In genomic region chr4:6109842-6110560, GRCh38 we compare ENCODE assay signal across 9 cellular contexts.
A peak's percentile ranks its signal among the peaks of the same experiment; 100 is the strongest.
DNase-seq lines count a peak whose midpoint lies in the region; ATAC-seq and TF ChIP-seq lines count a peak whose summit lies in the region.
"Had no signal": no experiment of that assay in that cellular context is flagged by ENCODE, and none has a peak within 500 bp of the region (broad histone marks: within the 10 kb centered on the region; RNA-seq: fewer than 3 reads in every experiment).

No MANE protein-coding gene starts in this region.

- TF ChIP-seq CTCF in HCT116 (IDR thresholded peaks at IDR 0.05 in 2 of 3, conservative IDR thresholded peaks at IDR 0.05 in 1 of 3; ENCODE audit: borderline replicate concordance in 1 of 3, insufficient read depth in 1 of 3, low read depth in 2 of 3, low read length in 2 of 3) (peak in 2 of 3 experiments; percentile 68 to 76; a peak in 4 of 6 replicates), upper lobe of left lung (IDR thresholded peaks at IDR 0.05) (peak in 3 of 6 experiments; percentile 18 to 43 (median 40))

- TF ChIP-seq EP300 in upper lobe of left lung (IDR thresholded peaks at IDR 0.05) = no peak

- H3K79me2 ChIP-seq in HCT116 (ENCODE audit: insufficient read depth, low read length) = no peaks in the 10 kb centered on the region

- POLR2A ChIA-PET in HCT116 (lab: Charles Lee) = no interaction called here

- DNase-seq in COR-L47 (lab: John Stamatoyannopoulos, UW) (peak; percentile 57), HCT116 (ENCODE audit: low read depth, low spot score) (peak; percentile 65), SW480 (ENCODE audit: low spot score) (peak; percentile 43), left kidney (ENCODE audit: low read depth, low spot score) (peak; percentile 49), upper lobe of left lung (no peak), SHP77 (lab: John Stamatoyannopoulos, UW) (no peak)
- no peak for DNase-seq in activated T-cell treated with anti-CD3 and anti-CD28 coated beads, Interleukin-2, amount 50 U/mL, for 48 hours
- DNase-seq: activated CD4-positive, alpha-beta memory T cell treated with anti-CD3 and anti-CD28 coated beads for 36 hours had no signal

- H3K27me3 ChIP-seq in HCT116 (ENCODE audit: insufficient read depth, low read length) = no peaks in the 10 kb centered on the region
- no peaks in the 10 kb centered on the region for H3K27me3 ChIP-seq in upper lobe of left lung

- CTCF ChIA-PET in HCT116 (lab: Charles Lee) = interaction anchor here (0.7 to 1.8 kb wide), 3 partner anchors 25 to 140 kb away, joined by 4 to 6 read pairs (median 4); no protein-coding TSS in a partner anchor

- H3K4me2 ChIP-seq in HCT116 (ENCODE audit: low read length) = no peak overlapping the region

- WGBS in upper lobe of left lung, 2 donors = 62 to 73% methylated on average over 11 to 13 of the region's 13 CpGs

- ATAC-seq in HCT116 (peak; percentile 99), HG03565 (IDR thresholded peaks at IDR 0.05; ENCODE audit: unreplicated experiment) (no peak), upper lobe of left lung (ENCODE audit: low FRiP score in 2 of 2) (no peak)

- H3K9me2 ChIP-seq in HCT116 (ENCODE audit: insufficient read depth) = no peaks in the 10 kb centered on the region

- H3K9me3 ChIP-seq in HCT116 (ENCODE audit: control insufficient read depth in 1 of 2, insufficient read depth in 1 of 2, low read depth in 1 of 2, low read length in 2 of 2) = no peaks in the 10 kb centered on the region
- no peaks in the 10 kb centered on the region for H3K9me3 ChIP-seq in upper lobe of left lung

- H3K4me3 ChIP-seq in HCT116 (replicated peaks in 1 of 2; ENCODE audit: low read depth in 1 of 2, low read length in 2 of 2) (no peak overlapping the region), upper lobe of left lung (no peak overlapping the region)

- H2AFZ ChIP-seq in HCT116 (ENCODE audit: low read depth, low read length, poor library complexity, severe bottlenecking) = peak overlapping the region; percentile 12

- RAD21 ChIA-PET in HCT116 (lab: Charles Lee; ENCODE audit: low non-redundant PET in 1 of 2, low total read pairs in 2 of 2, uncharacterized antibody in 2 of 2, unreplicated experiment in 2 of 2) = no interaction called here

- no TSS peak for BruUV-seq in HCT116 (replicated peaks; lab: Mats Ljungman, UMichigan)

- intact Hi-C loops in HCT116 (cut with micrococcal nuclease) = no loop called here

- H3K36me3 ChIP-seq in HCT116 (ENCODE audit: control insufficient read depth in 1 of 2, insufficient read depth in 2 of 2, low read length in 2 of 2) = no peaks in the 10 kb centered on the region
- H3K36me3 ChIP-seq in upper lobe of left lung = no peaks in the 10 kb centered on the region

- no peak overlapping the region for H3K9ac ChIP-seq in HCT116 (ENCODE audit: low read length)

- TF ChIP-seq RAD21 in HCT116 (IDR thresholded peaks at IDR 0.05; ENCODE audit: low read depth) = peak; percentile 10; the same call in 1 of the 2 replicates

- H3K4me1 ChIP-seq in HCT116 (ENCODE audit: control insufficient read depth in 1 of 2, insufficient read depth in 2 of 2, low read length in 2 of 2) (no peaks in the 10 kb centered on the region), upper lobe of left lung (no peaks in the 10 kb centered on the region)

- TF ChIP-seq POLR2A in HCT116 (IDR thresholded peaks at IDR 0.05; ENCODE audit: borderline replicate concordance, extremely low read depth, insufficient read depth, insufficient read length) (no peak), upper lobe of left lung (IDR thresholded peaks at IDR 0.05) (no peak)

- H3K27ac ChIP-seq in HCT116 (ENCODE audit: low read depth, low read length) (no peak overlapping the region), upper lobe of left lung (no peak overlapping the region)

- H4K20me1 ChIP-seq in HCT116 (ENCODE audit: insufficient read depth) = no peaks in the 10 kb centered on the region

TF ChIP-seq in HCT116, 20 proteins besides CTCF, POLR2A, EP300 and RAD21:
- TF ChIP-seq CEBPB (IDR thresholded peaks at IDR 0.05; ENCODE audit: low read depth) = peak; percentile 83
- no peak for TF ChIP-seq POLR2AphosphoS5 (IDR thresholded peaks at IDR 0.05; ENCODE audit: low read depth, low read length)
- no peak for TF ChIP-seq EZH2 (IDR thresholded peaks at IDR 0.05)

Comparison
In these comparisons a context has a peak if more than half of its experiments do, and no peak if none do; other contexts are left out.
1. DNase-seq: peak in COR-L47 (single experiment), HCT116 (single experiment), SW480 (single experiment) and left kidney (single experiment); none in upper lobe of left lung (0 of 2), SHP77 (0 of 2) and activated T-cell treated with anti-CD3 and anti-CD28 coated beads, Interleukin-2, amount 50 U/mL, for 48 hours (0 of 2).